Comparison of ENCODE assay signal across 23 cellular contexts in the genomic region with DNA sequence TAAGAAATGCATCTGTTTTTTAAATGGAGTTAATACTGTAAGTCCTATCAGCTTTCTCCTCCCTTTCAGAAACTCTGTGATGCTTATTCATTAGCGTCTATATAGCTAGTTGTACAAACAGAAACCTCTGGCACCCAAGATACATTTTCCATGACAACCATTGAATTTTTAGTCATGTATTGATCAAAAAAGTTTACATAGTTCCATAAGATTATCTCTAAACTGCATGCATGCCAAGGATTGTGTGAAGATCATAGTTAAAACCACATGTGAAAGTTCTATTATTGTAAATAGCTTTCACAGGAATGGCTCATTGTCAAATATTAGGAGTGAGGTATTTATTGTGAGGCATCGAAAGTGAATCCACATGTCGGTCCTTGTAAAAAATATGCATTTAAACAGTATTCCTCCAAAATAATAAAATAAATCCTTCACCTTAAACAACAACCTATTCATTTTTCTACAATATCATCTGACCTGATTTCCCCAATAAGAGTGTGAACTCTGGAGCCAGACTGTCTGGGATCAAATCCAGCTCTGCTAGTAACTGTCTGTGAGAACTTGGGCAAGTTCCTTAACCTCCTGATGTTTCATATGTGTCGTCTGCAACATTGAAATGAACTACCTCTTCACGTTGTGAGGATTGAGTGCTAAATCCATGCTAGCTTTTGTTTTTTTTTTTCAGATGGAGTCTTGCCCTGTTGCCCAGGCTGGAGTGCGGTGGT.
"Had no signal": no experiment of that assay in that cellular context is flagged by ENCODE, and none has a peak within 500 bp of the region (broad histone marks: within the 10 kb centered on the region; RNA-seq: fewer than 3 reads in every experiment).

No MANE protein-coding gene starts in this region.

- H3K36me3 ChIP-seq: neutrophil, ovary, thyroid gland, upper lobe of right lung had no signal

- ATAC-seq: activated T-helper 17 cell treated with anti-CD3 and anti-CD28 coated beads, Interleukin-2, amount 50 U/mL, for 72 hours; esophagus mucosa; natural killer cell treated with Interleukin-12 subunit alpha and Interleukin-12 subunit beta and Interleukin-15 and Interleukin-18, amount 100 ng/mL, for 72 hours; right cardiac atrium; stimulated activated naive CD8-positive, alpha-beta T cell treated with anti-CD3 and anti-CD28 coated beads, Interleukin-15, Interleukin-2, amounts not matched to agents 100 U/mL and 50 U/mL, for 24 hours; upper lobe of right lung; WTC11 had no signal

- H3K27me3 ChIP-seq: neutrophil, ovary, thyroid gland, upper lobe of right lung had no signal

- H3K27ac ChIP-seq: neutrophil, ovary, thyroid gland, upper lobe of right lung had no signal

- H3K27me3 Mint-ChIP-seq: activated naive CD8-positive, alpha-beta T cell treated with anti-CD3 and anti-CD28 coated beads, Interleukin-2, amount 10 ng/mL, durations not matched to agents 7 days and 5 days; activated T-helper 17 cell treated with anti-CD3 and anti-CD28 coated beads, Interleukin-2, amount 50 U/mL, for 72 hours; brain; natural killer cell treated with Interleukin-12 subunit alpha and Interleukin-12 subunit beta and Interleukin-15 and Interleukin-18, amount 100 ng/mL, for 72 hours had no signal

- H3K27ac Mint-ChIP-seq: activated naive CD4-positive, alpha-beta T cell treated with anti-CD3 and anti-CD28 coated beads for 36 hours; activated naive CD8-positive, alpha-beta T cell treated with anti-CD3 and anti-CD28 coated beads, Interleukin-2, amount 10 ng/mL, durations not matched to agents 7 days and 5 days; activated T-helper 17 cell treated with anti-CD3 and anti-CD28 coated beads, Interleukin-2, amount 50 U/mL, for 72 hours; immature natural killer cell; natural killer cell treated with Interleukin-12 subunit alpha and Interleukin-12 subunit beta and Interleukin-15 and Interleukin-18, amount 100 ng/mL, for 72 hours; T-helper 1 cell treated with Interleukin-12 subunit alpha and Interleukin-12 subunit beta and Interleukin-4 antibody, amounts not matched to agents 30 μg/mL and 1 μg/mL, for 36 hours; WTC11 had no signal

- H3K9me3 ChIP-seq: neutrophil, ovary, thyroid gland, upper lobe of right lung had no signal

- H3K9me3 Mint-ChIP-seq: immature natural killer cell; natural killer cell treated with Interleukin-12 subunit alpha and Interleukin-12 subunit beta and Interleukin-15 and Interleukin-18, amount 100 ng/mL, for 72 hours had no signal

- H3K4me3 Mint-ChIP-seq: activated naive CD4-positive, alpha-beta T cell treated with anti-CD3 and anti-CD28 coated beads for 36 hours; activated naive CD8-positive, alpha-beta T cell treated with anti-CD3 and anti-CD28 coated beads, Interleukin-2, amount 10 ng/mL, durations not matched to agents 7 days and 5 days; activated T-helper 17 cell treated with anti-CD3 and anti-CD28 coated beads, Interleukin-2, amount 50 U/mL, for 72 hours; brain; immature natural killer cell; natural killer cell treated with Interleukin-12 subunit alpha and Interleukin-12 subunit beta and Interleukin-15 and Interleukin-18, amount 100 ng/mL, for 72 hours; T-helper 1 cell treated with Interleukin-12 subunit alpha and Interleukin-12 subunit beta and Interleukin-4 antibody, amounts not matched to agents 30 μg/mL and 1 μg/mL, for 36 hours; WTC11 had no signal

- H3K4me3 ChIP-seq: ovary, thyroid gland, upper lobe of right lung had no signal

- DNase-seq: activated naive CD4-positive, alpha-beta T cell treated with anti-CD3 and anti-CD28 coated beads for 36 hours; activated naive CD8-positive, alpha-beta T cell treated with anti-CD3 and anti-CD28 coated beads, Interleukin-2, amount 10 ng/mL, durations not matched to agents 7 days and 5 days; activated T-cell treated with anti-CD3 and anti-CD28 coated beads, Interleukin-2, amount 50 U/mL, for 1 hour; dermis blood vessel endothelial cell; effector memory CD4-positive, alpha-beta T cell; foreskin melanocyte; immature natural killer cell; kidney glomerular epithelial cell; ovary; right cardiac atrium; stimulated activated CD4-positive, alpha-beta T cell treated with anti-CD3 and anti-CD28 coated beads, Interleukin-12 subunit alpha, Interleukin-12 subunit beta, amount 100 ng/mL, for 4 hours; stimulated activated CD4-positive, alpha-beta T cell treated with anti-CD3 and anti-CD28 coated beads, Interleukin-4, amount 100 ng/mL, for 4 hours; stimulated activated naive CD8-positive, alpha-beta T cell treated with anti-CD3 and anti-CD28 coated beads, Interleukin-15, Interleukin-2, amounts not matched to agents 100 U/mL and 50 U/mL, for 24 hours; T1000; thyroid gland; upper lobe of right lung had no signal

- H3K4me1 Mint-ChIP-seq: activated T-helper 17 cell treated with anti-CD3 and anti-CD28 coated beads, Interleukin-2, amount 50 U/mL, for 72 hours; brain had no signal

- H3K36me3 Mint-ChIP-seq: natural killer cell treated with Interleukin-12 subunit alpha and Interleukin-12 subunit beta and Interleukin-15 and Interleukin-18, amount 100 ng/mL, for 72 hours had no signal
